ENCODE assay signal across 1 cellular context in the genomic region with DNA sequence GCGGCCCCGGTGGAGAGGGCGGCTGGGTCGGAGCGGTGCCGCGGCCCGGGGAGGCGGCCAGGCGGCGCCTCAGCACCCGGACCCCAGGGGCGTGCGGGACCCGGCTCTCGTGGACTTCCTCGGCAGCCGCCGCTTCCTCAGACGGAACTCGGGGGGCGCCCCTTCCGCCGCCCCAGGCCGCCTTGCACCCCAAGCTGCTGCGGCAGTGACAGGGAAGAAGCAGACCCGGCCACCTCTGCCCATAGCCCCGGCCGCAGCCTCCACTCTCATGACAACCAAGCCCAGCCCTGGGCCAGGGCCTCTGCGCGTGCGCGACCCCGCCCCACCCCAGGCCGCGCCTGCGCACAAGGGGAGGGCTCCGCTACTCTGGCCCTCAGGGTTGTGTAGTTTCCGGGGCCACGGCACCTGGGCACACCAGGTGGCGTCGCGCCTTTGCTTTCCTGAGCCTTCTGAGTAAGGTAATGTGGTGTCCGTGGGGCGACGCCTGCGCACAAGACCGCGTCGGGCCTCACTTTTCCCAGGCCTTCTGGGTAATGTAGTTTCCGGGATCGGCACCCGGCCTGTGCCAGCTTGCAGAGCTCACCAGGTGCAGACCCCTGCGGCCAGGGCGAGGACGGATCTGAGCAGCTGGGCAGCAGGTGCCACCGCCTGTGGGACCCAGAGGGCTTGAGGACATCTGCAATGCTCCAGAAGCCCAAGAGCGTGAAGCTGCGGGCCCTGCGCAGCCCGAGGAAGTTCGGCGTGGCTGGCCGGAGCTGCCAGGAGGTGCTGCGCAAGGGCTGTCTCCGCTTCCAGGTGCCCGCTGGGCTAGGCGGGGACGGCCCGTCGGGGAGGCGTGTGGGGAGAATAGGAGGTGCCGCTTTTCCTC.
TF ChIP-seq lines count a peak whose summit lies in the region.

A gene (minus strand): TSS at position 289 of the 868 bp plus-strand sequence. CDS start 4,804 bp downstream, outside the sequence.
A gene with protein sequence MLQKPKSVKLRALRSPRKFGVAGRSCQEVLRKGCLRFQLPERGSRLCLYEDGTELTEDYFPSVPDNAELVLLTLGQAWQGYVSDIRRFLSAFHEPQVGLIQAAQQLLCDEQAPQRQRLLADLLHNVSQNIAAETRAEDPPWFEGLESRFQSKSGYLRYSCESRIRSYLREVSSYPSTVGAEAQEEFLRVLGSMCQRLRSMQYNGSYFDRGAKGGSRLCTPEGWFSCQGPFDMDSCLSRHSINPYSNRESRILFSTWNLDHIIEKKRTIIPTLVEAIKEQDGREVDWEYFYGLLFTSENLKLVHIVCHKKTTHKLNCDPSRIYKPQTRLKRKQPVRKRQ (plus strand): TSS at position 554 of the 868 bp plus-strand sequence. CDS start 128 bp downstream, at position 682.

TF ChIP-seq in HepG2, 621 proteins besides CTCF, POLR2A, EP300 and RAD21 (continued from another document and continues in another):
- peak; percentile 59; the same call in 1 of the 2 replicates for TF ChIP-seq ELF4 (CRISPR knock-in tag; IDR thresholded peaks at IDR 0.05; ENCODE audit: borderline replicate concordance)
- TF ChIP-seq BORCS8-MEF2B (CRISPR knock-in tag; IDR thresholded peaks at IDR 0.05): peak; percentile 32; the same call in 1 of the 2 replicates
- no peak; the same call in 1 of the 2 replicates for TF ChIP-seq SMC3 (IDR thresholded peaks at IDR 0.05; ENCODE audit: low read length)
- TF ChIP-seq DPF2 (CRISPR knock-in tag; IDR thresholded peaks at IDR 0.05; ENCODE audit: borderline replicate concordance, low read depth): no peak
- no peak for TF ChIP-seq ZNF292 (CRISPR knock-in tag; IDR thresholded peaks at IDR 0.05; ENCODE audit: borderline replicate concordance, low read depth)
- TF ChIP-seq PHF5A (CRISPR knock-in tag; IDR thresholded peaks at IDR 0.05; ENCODE audit: low read depth, unreplicated experiment): no peak
- TF ChIP-seq, protein P1, sequence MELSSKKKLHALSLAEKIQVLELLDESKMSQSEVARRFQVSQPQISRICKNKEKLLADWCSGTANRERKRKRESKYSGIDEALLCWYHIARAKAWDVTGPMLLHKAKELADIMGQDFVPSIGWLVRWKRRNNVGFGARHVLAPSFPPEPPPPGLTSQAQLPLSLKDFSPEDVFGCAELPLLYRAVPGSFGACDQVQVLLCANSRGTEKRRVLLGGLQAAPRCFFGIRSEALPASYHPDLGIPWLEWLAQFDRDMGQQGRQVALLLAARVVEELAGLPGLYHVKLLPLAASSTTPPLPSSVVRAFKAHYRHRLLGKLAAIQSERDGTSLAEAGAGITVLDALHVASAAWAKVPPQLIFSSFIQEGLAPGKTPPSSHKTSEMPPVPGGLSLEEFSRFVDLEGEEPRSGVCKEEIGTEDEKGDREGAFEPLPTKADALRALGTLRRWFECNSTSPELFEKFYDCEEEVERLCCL (CRISPR knock-in tag; IDR thresholded peaks at IDR 0.05; ENCODE audit: borderline replicate concordance): no peak
- no peak for TF ChIP-seq ZNF549 (CRISPR knock-in tag; IDR thresholded peaks at IDR 0.05)
- TF ChIP-seq ZSCAN20 (CRISPR knock-in tag; IDR thresholded peaks at IDR 0.05; ENCODE audit: borderline replicate concordance): peak; percentile 62; the same call in 1 of the 2 replicates
- TF ChIP-seq, protein P2, sequence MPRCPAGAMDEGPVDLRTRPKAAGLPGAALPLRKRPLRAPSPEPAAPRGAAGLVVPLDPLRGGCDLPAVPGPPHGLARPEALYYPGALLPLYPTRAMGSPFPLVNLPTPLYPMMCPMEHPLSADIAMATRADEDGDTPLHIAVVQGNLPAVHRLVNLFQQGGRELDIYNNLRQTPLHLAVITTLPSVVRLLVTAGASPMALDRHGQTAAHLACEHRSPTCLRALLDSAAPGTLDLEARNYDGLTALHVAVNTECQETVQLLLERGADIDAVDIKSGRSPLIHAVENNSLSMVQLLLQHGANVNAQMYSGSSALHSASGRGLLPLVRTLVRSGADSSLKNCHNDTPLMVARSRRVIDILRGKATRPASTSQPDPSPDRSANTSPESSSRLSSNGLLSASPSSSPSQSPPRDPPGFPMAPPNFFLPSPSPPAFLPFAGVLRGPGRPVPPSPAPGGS (CRISPR knock-in tag; IDR thresholded peaks at IDR 0.05): no peak; the same call in 1 of the 2 replicates
- TF ChIP-seq ZNF367 (CRISPR knock-in tag; IDR thresholded peaks at IDR 0.05; ENCODE audit: borderline replicate concordance): no peak; the same call in 1 of the 2 replicates
- no peak for TF ChIP-seq MYNN (CRISPR knock-in tag; IDR thresholded peaks at IDR 0.05; ENCODE audit: low read depth)
- peak; percentile 79 for TF ChIP-seq POLR2G (IDR thresholded peaks at IDR 0.05; ENCODE audit: low read depth, low read length)
- no peak for TF ChIP-seq ZNF766 (CRISPR knock-in tag; IDR thresholded peaks at IDR 0.05; ENCODE audit: borderline replicate concordance)
- no peak; the same call in 1 of the 2 replicates for TF ChIP-seq ZNF230 (CRISPR knock-in tag; IDR thresholded peaks at IDR 0.05)
- TF ChIP-seq, protein P3, sequence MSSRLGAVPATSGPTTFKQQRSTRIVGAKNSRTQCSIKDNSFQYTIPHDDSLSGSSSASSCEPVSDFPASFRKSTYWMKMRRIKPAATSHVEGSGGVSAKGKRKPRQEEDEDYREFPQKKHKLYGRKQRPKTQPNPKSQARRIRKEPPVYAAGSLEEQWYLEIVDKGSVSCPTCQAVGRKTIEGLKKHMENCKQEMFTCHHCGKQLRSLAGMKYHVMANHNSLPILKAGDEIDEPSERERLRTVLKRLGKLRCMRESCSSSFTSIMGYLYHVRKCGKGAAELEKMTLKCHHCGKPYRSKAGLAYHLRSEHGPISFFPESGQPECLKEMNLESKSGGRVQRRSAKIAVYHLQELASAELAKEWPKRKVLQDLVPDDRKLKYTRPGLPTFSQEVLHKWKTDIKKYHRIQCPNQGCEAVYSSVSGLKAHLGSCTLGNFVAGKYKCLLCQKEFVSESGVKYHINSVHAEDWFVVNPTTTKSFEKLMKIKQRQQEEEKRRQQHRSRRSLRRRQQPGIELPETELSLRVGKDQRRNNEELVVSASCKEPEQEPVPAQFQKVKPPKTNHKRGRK (CRISPR knock-in tag; IDR thresholded peaks at IDR 0.05): no peak
- TF ChIP-seq, protein P4, sequence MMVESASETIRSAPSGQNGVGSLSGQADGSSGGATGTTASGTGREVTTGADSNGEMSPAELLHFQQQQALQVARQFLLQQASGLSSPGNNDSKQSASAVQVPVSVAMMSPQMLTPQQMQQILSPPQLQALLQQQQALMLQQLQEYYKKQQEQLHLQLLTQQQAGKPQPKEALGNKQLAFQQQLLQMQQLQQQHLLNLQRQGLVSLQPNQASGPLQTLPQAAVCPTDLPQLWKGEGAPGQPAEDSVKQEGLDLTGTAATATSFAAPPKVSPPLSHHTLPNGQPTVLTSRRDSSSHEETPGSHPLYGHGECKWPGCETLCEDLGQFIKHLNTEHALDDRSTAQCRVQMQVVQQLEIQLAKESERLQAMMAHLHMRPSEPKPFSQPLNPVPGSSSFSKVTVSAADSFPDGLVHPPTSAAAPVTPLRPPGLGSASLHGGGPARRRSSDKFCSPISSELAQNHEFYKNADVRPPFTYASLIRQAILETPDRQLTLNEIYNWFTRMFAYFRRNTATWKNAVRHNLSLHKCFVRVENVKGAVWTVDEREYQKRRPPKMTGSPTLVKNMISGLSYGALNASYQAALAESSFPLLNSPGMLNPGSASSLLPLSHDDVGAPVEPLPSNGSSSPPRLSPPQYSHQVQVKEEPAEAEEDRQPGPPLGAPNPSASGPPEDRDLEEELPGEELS (CRISPR knock-in tag; IDR thresholded peaks at IDR 0.05): no peak
- TF ChIP-seq SRY (CRISPR knock-in tag; IDR thresholded peaks at IDR 0.05): peak; percentile 79
- peak; percentile 35; the same call in 1 of the 2 replicates for TF ChIP-seq FOXJ3 (CRISPR knock-in tag; IDR thresholded peaks at IDR 0.05; ENCODE audit: borderline replicate concordance)
- TF ChIP-seq, protein P5, sequence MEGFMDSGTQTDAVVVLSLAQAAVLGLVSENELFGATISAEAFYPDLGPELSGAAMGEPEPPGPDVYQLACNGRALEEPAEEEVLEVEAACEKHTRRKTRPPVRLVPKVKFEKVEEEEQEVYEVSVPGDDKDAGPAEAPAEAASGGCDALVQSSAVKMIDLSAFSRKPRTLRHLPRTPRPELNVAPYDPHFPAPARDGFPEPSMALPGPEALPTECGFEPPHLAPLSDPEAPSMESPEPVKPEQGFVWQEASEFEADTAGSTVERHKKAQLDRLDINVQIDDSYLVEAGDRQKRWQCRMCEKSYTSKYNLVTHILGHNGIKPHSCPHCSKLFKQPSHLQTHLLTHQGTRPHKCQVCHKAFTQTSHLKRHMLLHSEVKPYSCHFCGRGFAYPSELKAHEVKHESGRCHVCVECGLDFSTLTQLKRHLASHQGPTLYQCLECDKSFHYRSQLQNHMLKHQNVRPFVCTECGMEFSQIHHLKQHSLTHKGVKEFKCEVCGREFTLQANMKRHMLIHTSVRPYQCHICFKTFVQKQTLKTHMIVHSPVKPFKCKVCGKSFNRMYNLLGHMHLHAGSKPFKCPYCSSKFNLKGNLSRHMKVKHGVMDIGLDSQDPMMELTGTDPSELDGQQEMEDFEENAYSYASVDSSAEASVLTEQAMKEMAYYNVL (CRISPR knock-in tag; IDR thresholded peaks at IDR 0.05; ENCODE audit: borderline replicate concordance): peak; percentile 71; the same call in 1 of the 2 replicates
- no peak; the same call in 1 of the 2 replicates for TF ChIP-seq ZNF567 (CRISPR knock-in tag; IDR thresholded peaks at IDR 0.05; ENCODE audit: borderline replicate concordance)
- no peak for TF ChIP-seq U2AF1 (optimal IDR thresholded peaks at IDR 0.05; ENCODE audit: low read depth, low read length)
- TF ChIP-seq, protein P6, sequence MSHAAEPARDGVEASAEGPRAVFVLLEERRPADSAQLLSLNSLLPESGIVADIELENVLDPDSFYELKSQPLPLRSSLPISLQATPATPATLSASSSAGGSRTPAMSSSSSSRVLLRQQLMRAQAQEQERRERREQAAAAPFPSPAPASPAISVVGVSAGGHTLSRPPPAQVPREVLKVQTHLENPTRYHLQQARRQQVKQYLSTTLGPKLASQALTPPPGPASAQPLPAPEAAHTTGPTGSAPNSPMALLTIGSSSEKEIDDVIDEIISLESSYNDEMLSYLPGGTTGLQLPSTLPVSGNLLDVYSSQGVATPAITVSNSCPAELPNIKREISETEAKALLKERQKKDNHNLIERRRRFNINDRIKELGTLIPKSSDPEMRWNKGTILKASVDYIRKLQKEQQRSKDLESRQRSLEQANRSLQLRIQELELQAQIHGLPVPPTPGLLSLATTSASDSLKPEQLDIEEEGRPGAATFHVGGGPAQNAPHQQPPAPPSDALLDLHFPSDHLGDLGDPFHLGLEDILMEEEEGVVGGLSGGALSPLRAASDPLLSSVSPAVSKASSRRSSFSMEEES (CRISPR knock-in tag; IDR thresholded peaks at IDR 0.05): no peak; the same call in 1 of the 2 replicates
- peak; percentile 81 for TF ChIP-seq CREM (IDR thresholded peaks at IDR 0.05)
- no peak for TF ChIP-seq CREM (CRISPR knock-in tag; IDR thresholded peaks at IDR 0.05)
- no peak for TF ChIP-seq FOXA1 (IDR thresholded peaks at IDR 0.05)
- TF ChIP-seq FOXA1 (CRISPR knock-in tag; IDR thresholded peaks at IDR 0.05): no peak
- TF ChIP-seq BCL6 (CRISPR knock-in tag; IDR thresholded peaks at IDR 0.05): no peak
- 0 out of 2 replicates have a peak, but pooled peaks have one; percentile 15 for TF ChIP-seq ZBTB7A (CRISPR knock-in tag; IDR thresholded peaks at IDR 0.05)
- TF ChIP-seq PAWR (CRISPR knock-in tag; IDR thresholded peaks at IDR 0.05; ENCODE audit: borderline replicate concordance): no peak
- TF ChIP-seq, protein P7, sequence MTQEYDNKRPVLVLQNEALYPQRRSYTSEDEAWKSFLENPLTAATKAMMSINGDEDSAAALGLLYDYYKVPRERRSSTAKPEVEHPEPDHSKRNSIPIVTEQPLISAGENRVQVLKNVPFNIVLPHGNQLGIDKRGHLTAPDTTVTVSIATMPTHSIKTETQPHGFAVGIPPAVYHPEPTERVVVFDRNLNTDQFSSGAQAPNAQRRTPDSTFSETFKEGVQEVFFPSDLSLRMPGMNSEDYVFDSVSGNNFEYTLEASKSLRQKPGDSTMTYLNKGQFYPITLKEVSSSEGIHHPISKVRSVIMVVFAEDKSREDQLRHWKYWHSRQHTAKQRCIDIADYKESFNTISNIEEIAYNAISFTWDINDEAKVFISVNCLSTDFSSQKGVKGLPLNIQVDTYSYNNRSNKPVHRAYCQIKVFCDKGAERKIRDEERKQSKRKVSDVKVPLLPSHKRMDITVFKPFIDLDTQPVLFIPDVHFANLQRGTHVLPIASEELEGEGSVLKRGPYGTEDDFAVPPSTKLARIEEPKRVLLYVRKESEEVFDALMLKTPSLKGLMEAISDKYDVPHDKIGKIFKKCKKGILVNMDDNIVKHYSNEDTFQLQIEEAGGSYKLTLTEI (CRISPR knock-in tag; conservative IDR thresholded peaks at IDR 0.05): no peak
- TF ChIP-seq ASH2L (IDR thresholded peaks at IDR 0.05; ENCODE audit: insufficient read length, low read depth, low read length): peak; percentile 42
- TF ChIP-seq KLF13 (CRISPR knock-in tag; IDR thresholded peaks at IDR 0.05): no peak
- TF ChIP-seq, protein P8, sequence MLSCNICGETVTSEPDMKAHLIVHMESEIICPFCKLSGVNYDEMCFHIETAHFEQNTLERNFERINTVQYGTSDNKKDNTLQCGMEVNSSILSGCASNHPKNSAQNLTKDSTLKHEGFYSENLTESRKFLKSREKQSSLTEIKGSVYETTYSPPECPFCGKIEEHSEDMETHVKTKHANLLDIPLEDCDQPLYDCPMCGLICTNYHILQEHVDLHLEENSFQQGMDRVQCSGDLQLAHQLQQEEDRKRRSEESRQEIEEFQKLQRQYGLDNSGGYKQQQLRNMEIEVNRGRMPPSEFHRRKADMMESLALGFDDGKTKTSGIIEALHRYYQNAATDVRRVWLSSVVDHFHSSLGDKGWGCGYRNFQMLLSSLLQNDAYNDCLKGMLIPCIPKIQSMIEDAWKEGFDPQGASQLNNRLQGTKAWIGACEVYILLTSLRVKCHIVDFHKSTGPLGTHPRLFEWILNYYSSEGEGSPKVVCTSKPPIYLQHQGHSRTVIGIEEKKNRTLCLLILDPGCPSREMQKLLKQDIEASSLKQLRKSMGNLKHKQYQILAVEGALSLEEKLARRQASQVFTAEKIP (CRISPR knock-in tag; IDR thresholded peaks at IDR 0.05; ENCODE audit: borderline replicate concordance): no peak
- TF ChIP-seq HNRNPLL (IDR thresholded peaks at IDR 0.05; ENCODE audit: low read depth, low read length, poor library complexity, severe bottlenecking): peak; percentile 89
- TF ChIP-seq POLR2AphosphoS5 (IDR thresholded peaks at IDR 0.05; ENCODE audit: low read depth, low read length): peak; percentile 75
- TF ChIP-seq PRPF4 (IDR thresholded peaks at IDR 0.05; ENCODE audit: low read depth, low read length, poor library complexity, severe bottlenecking): no peak
- no peak for TF ChIP-seq TCF7L2 (IDR thresholded peaks at IDR 0.05; ENCODE audit: low read depth, low read length)
- TF ChIP-seq EEA1 (CRISPR knock-in tag; IDR thresholded peaks at IDR 0.05; ENCODE audit: borderline replicate concordance): no peak
- TF ChIP-seq ZNF749 (CRISPR knock-in tag; IDR thresholded peaks at IDR 0.05; ENCODE audit: borderline replicate concordance): no peak
- TF ChIP-seq SUZ12 (IDR thresholded peaks at IDR 0.05; ENCODE audit: low read depth, low read length): peak; percentile 63
- no peak for TF ChIP-seq ZMYM3 (CRISPR knock-in tag; IDR thresholded peaks at IDR 0.05)
- no peak for TF ChIP-seq TAF15 (IDR thresholded peaks at IDR 0.05; ENCODE audit: low read depth, low read length, poor library complexity, severe bottlenecking)
- TF ChIP-seq TP53 (CRISPR knock-in tag; conservative IDR thresholded peaks at IDR 0.05): 0 out of 2 replicates have a peak, but pooled peaks have one; percentile 73
- no peak for TF ChIP-seq RFXAP (CRISPR knock-in tag; IDR thresholded peaks at IDR 0.05; ENCODE audit: borderline replicate concordance)
- TF ChIP-seq ZNF468 (CRISPR knock-in tag; IDR thresholded peaks at IDR 0.05): no peak
